21 cellular contexts compared by ENCODE assay signal in the genomic region with DNA sequence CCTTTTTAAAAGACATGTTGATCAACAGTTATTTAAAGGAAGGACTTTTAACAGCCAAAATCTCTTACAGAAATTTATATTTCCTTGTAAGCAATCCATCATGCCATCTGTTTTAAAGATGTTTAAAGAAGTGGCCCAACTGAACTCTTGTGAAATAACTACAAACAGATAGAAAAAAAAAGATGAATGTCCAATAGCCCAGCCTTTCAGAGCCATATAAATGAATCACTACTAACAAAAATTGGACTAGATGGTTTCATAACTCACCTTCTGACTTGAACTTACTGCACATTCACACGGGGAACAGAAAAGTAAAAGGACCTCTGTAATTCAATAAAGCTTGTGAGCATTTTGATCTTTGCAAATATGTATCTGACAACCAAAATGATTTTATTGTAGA.
DNase-seq lines count a peak whose midpoint lies in the region; ATAC-seq, FAIRE-seq and TF ChIP-seq lines count a peak whose summit lies in the region.
"Had no signal": no experiment of that assay in that cellular context is flagged by ENCODE, and none has a peak within 500 bp of the region (broad histone marks: within the 10 kb centered on the region; RNA-seq: fewer than 3 reads in every experiment).

No MANE protein-coding gene starts in this region.

- H3K4me3 ChIP-seq in mucosa of descending colon, result no peak overlapping the region
- H3K4me3 ChIP-seq: BLaER1 had no signal

- H3K9me3 ChIP-seq in mucosa of descending colon, result no peaks in the 10 kb centered on the region
- H3K9me3 ChIP-seq: BLaER1, SK-N-SH had no signal

- intact Hi-C loops in mucosa of descending colon (cut with DNase I, micrococcal nuclease), result no loop called here

- H3K4me1 ChIP-seq in mucosa of descending colon (ENCODE audit: low read depth), result no peaks in the 10 kb centered on the region
- H3K4me1 ChIP-seq: BLaER1 had no signal

- ATAC-seq in mucosa of descending colon, result peak; percentile 54
- ATAC-seq in GM18873 (IDR thresholded peaks at IDR 0.05; ENCODE audit: low FRiP score, unreplicated experiment), result no peak
- ATAC-seq: HepG2 had no signal

- DNase-seq in AG09319 (ENCODE audit: extremely low read depth, low read depth), result peak; percentile 32
- DNase-seq in HCEC 1CT, result peak; percentile 64
- DNase-seq in fibroblast of gingiva (ENCODE audit: low read depth), result peak; percentile 56
- no peak for DNase-seq in mucosa of descending colon
- DNase-seq in GM19239 (ENCODE audit: insufficient read length, low spot score), result no peak
- DNase-seq in globus pallidus (ENCODE audit: low spot score), result no peak
- DNase-seq: Calu3; CD4-positive, alpha-beta memory T cell; EL; GOT3; KG1; NCI-H1417 treated with DMSO at 0.1 percent for 48 hours; NCI-H187 treated with DMSO at 0.1 percent for 48 hours; NCI-H2227 treated with DMSO at 0.1 percent for 48 hours; NCI-H524; RPMI8226; SHP77 treated with DMSO at 0.1 percent for 48 hours; SK-N-SH had no signal

- no peak for FAIRE-seq in GM19239 (lab: Jason Lieb, UNC)
- FAIRE-seq: HepG2 had no signal

- no peaks in the 10 kb centered on the region for H3K36me3 ChIP-seq in mucosa of descending colon (ENCODE audit: low read depth)
- H3K36me3 ChIP-seq: BLaER1 had no signal

- TF ChIP-seq CTCF in AG09319 (IDR thresholded peaks at IDR 0.05; ENCODE audit: low read depth, low read length), result no peak
- no peak for TF ChIP-seq CTCF in mucosa of descending colon (IDR thresholded peaks at IDR 0.05)

Comparison
In these comparisons a context has a peak if more than half of its experiments do, and no peak if none do; other contexts are left out.
1. DNase-seq: peak in AG09319 (single experiment), HCEC 1CT (single experiment) and fibroblast of gingiva (single experiment); none in mucosa of descending colon (0 of 3), GM19239 (single experiment) and globus pallidus (single experiment).